Comparison of ENCODE assay signal across 12 cellular contexts in genomic region chr3:30615615-30616346, GRCh38. TPM values are rescaled to one million over a fixed set of nuclear protein-coding genes. Genes with fewer than 3 reads are reported as not detected.
DNase-seq lines count a peak whose midpoint lies in the region; ATAC-seq lines count a peak whose summit lies in the region.
"Had no signal": no experiment of that assay in that cellular context is flagged by ENCODE, and none has a peak within 500 bp of the region (broad histone marks: within the 10 kb centered on the region; RNA-seq: fewer than 3 reads in every experiment).

No MANE protein-coding gene starts in this region.

- POLR2A ChIA-PET in activated CD4-positive, alpha-beta T cell treated with anti-CD3 and anti-CD28 coated beads, Interleukin-2, amount 10 ng/mL, durations not matched to agents 7 days and 5 days (lab: Charles Lee) = interaction anchor here (0.7 to 1.2 kb wide), 2 partner anchors 13 to 19 kb away, joined by 3 to 5 read pairs; no protein-coding TSS in a partner anchor
- POLR2A ChIA-PET in activated CD4-positive, alpha-beta memory T cell treated with anti-CD3 and anti-CD28 coated beads for 36 hours (lab: Charles Lee) = interaction anchor here (0.5 to 11.5 kb wide), 10 partner anchors 7 to 917 kb away, joined by 3 to 182 read pairs (median 12); partner anchors contain the start of genes STT3B and TGFBR2

- peak overlapping the region; percentile 66 for H3K4me3 Mint-ChIP-seq in activated CD4-positive, alpha-beta T cell treated with anti-CD3 and anti-CD28 coated beads, Interleukin-2, amount 10 ng/mL, durations not matched to agents 7 days and 5 days
- peak overlapping the region; percentile 48 for H3K4me3 Mint-ChIP-seq in activated CD4-positive, alpha-beta memory T cell treated with anti-CD3 and anti-CD28 coated beads for 36 hours
- H3K4me3 Mint-ChIP-seq in stimulated activated naive CD8-positive, alpha-beta T cell treated with anti-CD3 and anti-CD28 coated beads, Interleukin-15, amount 100 ng/mL, for 72 hours = peak overlapping the region; percentile 78 to 85

- ATAC-seq in left ventricle myocardium superior (peak; percentile 51), GM21367 (IDR thresholded peaks at IDR 0.05; ENCODE audit: unreplicated experiment) (no peak)
- ATAC-seq in stimulated activated naive CD8-positive, alpha-beta T cell treated with anti-CD3 and anti-CD28 coated beads, Interleukin-15, amount 100 ng/mL, for 72 hours = no peak

- intact Hi-C loops in activated CD4-positive, alpha-beta memory T cell treated with anti-CD3 and anti-CD28 coated beads for 36 hours (cut with micrococcal nuclease) = loop anchor here (10.0 kb wide), 1 partner anchor 1139 kb away; no protein-coding TSS in a partner anchor
- intact Hi-C loops in left ventricle myocardium superior (cut with micrococcal nuclease) = no loop called here

- H3K9me3 Mint-ChIP-seq in activated CD4-positive, alpha-beta T cell treated with anti-CD3 and anti-CD28 coated beads, Interleukin-2, amount 10 ng/mL, durations not matched to agents 7 days and 5 days = peaks cover 5% of the 10 kb centered on the region
- H3K9me3 Mint-ChIP-seq in activated CD4-positive, alpha-beta memory T cell treated with anti-CD3 and anti-CD28 coated beads for 36 hours = no peaks in the 10 kb centered on the region
- H3K9me3 Mint-ChIP-seq in stimulated activated naive CD8-positive, alpha-beta T cell treated with anti-CD3 and anti-CD28 coated beads, Interleukin-15, amount 100 ng/mL, for 72 hours = no peaks in the 10 kb centered on the region

- peaks cover 79% of the 10 kb centered on the region for H3K36me3 Mint-ChIP-seq in activated CD4-positive, alpha-beta T cell treated with anti-CD3 and anti-CD28 coated beads, Interleukin-2, amount 10 ng/mL, durations not matched to agents 7 days and 5 days (ENCODE audit: low read depth)
- peaks cover 44% of the 10 kb centered on the region for H3K36me3 Mint-ChIP-seq in activated CD4-positive, alpha-beta memory T cell treated with anti-CD3 and anti-CD28 coated beads for 36 hours

- DNase-seq in activated CD4-positive, alpha-beta T cell treated with anti-CD3 and anti-CD28 coated beads, Interleukin-2, amount 10 ng/mL, durations not matched to agents 7 days and 5 days = no peak
- DNase-seq in activated CD4-positive, alpha-beta T cell treated with anti-CD3 and anti-CD28 coated beads, Interleukin-2, amount 50 U/mL, for 48 hours = no peak
- DNase-seq in activated CD4-positive, alpha-beta memory T cell treated with anti-CD3 and anti-CD28 coated beads for 36 hours = no peak
- DNase-seq in left ventricle myocardium superior (no peak), NCI-H510A treated with DMSO at 0.1 percent for 48 hours (lab: John Stamatoyannopoulos, UW) (no peak), NCI-H226 (no peak)
- DNase-seq in stimulated activated naive CD8-positive, alpha-beta T cell treated with anti-CD3 and anti-CD28 coated beads, Interleukin-15, amount 100 ng/mL, for 72 hours = no peak
- DNase-seq: anterior cingulate cortex, NCI-H2107, tibial artery, WERI-Rb-1 had no signal

- peaks cover 90% of the 10 kb centered on the region for H3K4me1 Mint-ChIP-seq in activated CD4-positive, alpha-beta T cell treated with anti-CD3 and anti-CD28 coated beads, Interleukin-2, amount 10 ng/mL, durations not matched to agents 7 days and 5 days
- H3K4me1 Mint-ChIP-seq in activated CD4-positive, alpha-beta memory T cell treated with anti-CD3 and anti-CD28 coated beads for 36 hours (ENCODE audit: low read depth) = peaks cover 93% of the 10 kb centered on the region
- H3K4me1 Mint-ChIP-seq in stimulated activated naive CD8-positive, alpha-beta T cell treated with anti-CD3 and anti-CD28 coated beads, Interleukin-15, amount 100 ng/mL, for 72 hours = peaks cover 90% of the 10 kb centered on the region

- H3K27ac Mint-ChIP-seq in activated CD4-positive, alpha-beta T cell treated with anti-CD3 and anti-CD28 coated beads, Interleukin-2, amount 10 ng/mL, durations not matched to agents 7 days and 5 days = peak overlapping the region; percentile 86
- peak overlapping the region; percentile 96 for H3K27ac Mint-ChIP-seq in activated CD4-positive, alpha-beta memory T cell treated with anti-CD3 and anti-CD28 coated beads for 36 hours
- H3K27ac Mint-ChIP-seq in stimulated activated naive CD8-positive, alpha-beta T cell treated with anti-CD3 and anti-CD28 coated beads, Interleukin-15, amount 100 ng/mL, for 72 hours = peak overlapping the region; percentile 78 to 92

- H3K27me3 Mint-ChIP-seq in activated CD4-positive, alpha-beta T cell treated with anti-CD3 and anti-CD28 coated beads, Interleukin-2, amount 10 ng/mL, durations not matched to agents 7 days and 5 days = no peaks in the 10 kb centered on the region
- H3K27me3 Mint-ChIP-seq in activated CD4-positive, alpha-beta memory T cell treated with anti-CD3 and anti-CD28 coated beads for 36 hours = no peaks in the 10 kb centered on the region
- H3K27me3 Mint-ChIP-seq in stimulated activated naive CD8-positive, alpha-beta T cell treated with anti-CD3 and anti-CD28 coated beads, Interleukin-15, amount 100 ng/mL, for 72 hours = no peaks in the 10 kb centered on the region

- CTCF ChIA-PET in activated CD4-positive, alpha-beta T cell treated with anti-CD3 and anti-CD28 coated beads, Interleukin-2, amount 10 ng/mL, durations not matched to agents 7 days and 5 days (lab: Charles Lee) = interaction anchor here (0.6 to 1.5 kb wide), 9 partner anchors 9 to 134 kb away, joined by 3 to 10 read pairs (median 5); partner anchors contain the start of gene TGFBR2
- CTCF ChIA-PET in activated CD4-positive, alpha-beta memory T cell treated with anti-CD3 and anti-CD28 coated beads for 36 hours (lab: Charles Lee) = interaction anchor here (1.3 to 2.2 kb wide), 5 partner anchors 11 to 296 kb away, joined by 3 to 6 read pairs (median 4); no protein-coding TSS in a partner anchor

RNA-seq across cellular contexts. Expression of gene TGFBR2, which starts 9.4 kb away (rescaled TPM):
- total RNA-seq in activated CD4-positive, alpha-beta T cell treated with anti-CD3 and anti-CD28 coated beads, Interleukin-2, amount 10 ng/mL, durations not matched to agents 7 days and 5 days = 10 to 100 TPM; 74.4 to 77.8 TPM
- 10 to 100 TPM; 36.8 to 37.0 TPM for total RNA-seq in activated CD4-positive, alpha-beta memory T cell treated with anti-CD3 and anti-CD28 coated beads for 36 hours
- 175 TPM for total RNA-seq in left ventricle myocardium superior
